Comparison of ENCODE assay signal across 8 cellular contexts in the genomic region with DNA sequence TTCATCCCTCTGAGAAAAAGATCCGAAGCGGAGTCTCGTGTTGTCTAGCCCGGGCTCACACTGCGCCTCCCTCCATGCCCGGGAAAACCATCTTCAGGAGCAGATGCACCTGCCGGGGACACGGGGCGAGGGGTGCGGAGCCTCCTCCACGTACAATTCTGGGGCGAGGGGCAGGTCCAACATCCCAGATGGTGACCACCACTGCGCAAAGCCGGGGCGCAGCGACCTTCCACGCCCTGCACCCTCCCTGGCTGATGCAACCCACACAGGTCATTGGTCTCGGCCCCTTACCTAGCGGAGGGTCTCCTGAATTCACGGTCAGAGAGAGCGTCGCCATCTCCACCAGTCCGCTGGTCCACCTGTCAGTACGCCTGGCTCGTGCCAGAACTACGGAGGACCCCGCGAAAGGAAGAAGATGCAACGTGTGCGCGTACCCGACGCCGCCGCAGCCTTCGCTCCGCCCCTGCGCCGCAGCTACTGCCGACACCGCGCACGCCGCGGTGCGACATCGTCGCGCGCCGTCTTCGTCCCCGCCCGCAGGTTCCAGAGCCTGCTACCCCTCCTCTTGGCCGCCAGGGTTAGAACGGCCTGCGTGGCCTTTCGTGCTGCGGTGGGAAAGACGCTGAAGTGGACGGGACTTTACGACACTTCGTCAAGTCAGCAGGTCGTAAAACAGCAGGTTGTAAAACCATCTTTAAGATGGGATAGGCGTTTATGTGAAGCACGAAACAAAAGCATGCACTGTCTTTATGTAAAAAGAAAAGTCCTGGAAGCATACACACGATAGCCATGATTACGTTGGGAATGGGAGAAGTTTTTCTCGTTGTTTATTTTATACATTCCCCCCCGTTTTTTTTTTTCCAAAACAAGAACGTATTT. TPM values are rescaled to one million over a fixed set of nuclear protein-coding genes. Genes with fewer than 3 reads are reported as not detected.
A peak's percentile ranks its signal among the peaks of the same experiment; 100 is the strongest.
DNase-seq lines count a peak whose midpoint lies in the region; ATAC-seq and TF ChIP-seq lines count a peak whose summit lies in the region.

TSS of gene EPRS1 (minus strand) at position 454 of the 879 bp plus-strand sequence. CDS start at position 337, 117 bp downstream.

- no peaks in the 10 kb centered on the region for H3K27me3 ChIP-seq in GM23248 (replicated peaks; ENCODE audit: insufficient read depth)

- H3K9me3 ChIP-seq in GM23248 (ENCODE audit: low read depth): no peaks in the 10 kb centered on the region

- H3K79me2 ChIP-seq in GM23248 (ENCODE audit: insufficient read depth): peaks cover 61% of the 10 kb centered on the region

- H3K4me3 Mint-ChIP-seq in activated T-helper 2 cell treated with anti-CD3 and anti-CD28 coated beads, Interferon-gamma antibody, Interleukin-2, Interleukin-4, amounts not matched to agents 10 μg/mL and 5 μg/mL and 100 μg/mL, durations not matched to agents 14 hours and 24 hours and 36 hours (ENCODE audit: low read depth): peak within 1 kb of the TSS; percentile 92
- peak within 1 kb of the TSS; percentile 97 for H3K4me3 Mint-ChIP-seq in natural killer cell treated with Interleukin-12 subunit alpha and Interleukin-12 subunit beta and Interleukin-15 and Interleukin-18, amount 100 ng/mL, for 72 hours
- peak within 1 kb of the TSS; percentile 99 for H3K4me3 Mint-ChIP-seq in stimulated activated naive CD8-positive, alpha-beta T cell treated with anti-CD3 and anti-CD28 coated beads, Interleukin-15, Interleukin-2, amounts not matched to agents 100 ng/mL and 50 ng/mL, for 24 hours

- peak; percentile 98 for DNase-seq in Daoy (ENCODE audit: low read depth)
- DNase-seq in GM23248: peak; percentile 99
- peak; percentile 97 for DNase-seq in LHCN-M2 (ENCODE audit: low read depth)
- peak; percentile 97 for DNase-seq in RWPE1 (ENCODE audit: low spot score)
- peak; percentile 95 for DNase-seq in activated T-helper 2 cell treated with anti-CD3 and anti-CD28 coated beads, Interferon-gamma antibody, Interleukin-2, Interleukin-4, amounts not matched to agents 10 μg/mL and 5 μg/mL and 100 μg/mL, durations not matched to agents 14 hours and 24 hours and 36 hours (ENCODE audit: low spot score)
- DNase-seq in fibroblast of peridontal ligament (ENCODE audit: extremely low read depth): peak; percentile 97
- DNase-seq in natural killer cell treated with Interleukin-12 subunit alpha and Interleukin-12 subunit beta and Interleukin-15 and Interleukin-18, amount 100 ng/mL, for 72 hours (ENCODE audit: low spot score): peak; percentile 97

- CTCF ChIA-PET in RWPE1 (lab: Yijun Ruan, JAX): interaction anchor here (0.9 kb wide), 1 partner anchor 59 kb away, joined by 7 read pairs; no protein-coding TSS in a partner anchor

- peaks cover 16% of the 10 kb centered on the region for H3K36me3 Mint-ChIP-seq in activated T-helper 2 cell treated with anti-CD3 and anti-CD28 coated beads, Interferon-gamma antibody, Interleukin-2, Interleukin-4, amounts not matched to agents 10 μg/mL and 5 μg/mL and 100 μg/mL, durations not matched to agents 14 hours and 24 hours and 36 hours (ENCODE audit: low read depth)
- H3K36me3 Mint-ChIP-seq in natural killer cell treated with Interleukin-12 subunit alpha and Interleukin-12 subunit beta and Interleukin-15 and Interleukin-18, amount 100 ng/mL, for 72 hours: peaks cover 5% of the 10 kb centered on the region
- H3K36me3 Mint-ChIP-seq in stimulated activated naive CD8-positive, alpha-beta T cell treated with anti-CD3 and anti-CD28 coated beads, Interleukin-15, Interleukin-2, amounts not matched to agents 100 ng/mL and 50 ng/mL, for 24 hours (ENCODE audit: low read depth): peaks cover 14% of the 10 kb centered on the region

- 0 to 2% methylated on average over 71 of the region's 71 CpGs for WGBS in GM23248 (ENCODE audit: low coverage in 1 of 2, low lambda C conversion rate in 2 of 2, missing lambda C conversion rate in 2 of 2), 2 experiments

- intact Hi-C loops in activated T-helper 2 cell treated with anti-CD3 and anti-CD28 coated beads, Interferon-gamma antibody, Interleukin-2, Interleukin-4, amounts not matched to agents 10 μg/mL and 5 μg/mL and 100 μg/mL, durations not matched to agents 14 hours and 24 hours and 36 hours (cut with micrococcal nuclease): loop anchor here (1.0 kb wide), 3 partner anchors 43 to 226 kb away; partner anchors contain the start of genes BPNT1, IARS2 and RAB3GAP2

- H3K4me3 ChIP-seq in GM23248: peak within 1 kb of the TSS; percentile 92

- peak within 1 kb of the TSS; percentile 96 for H3K27ac Mint-ChIP-seq in activated T-helper 2 cell treated with anti-CD3 and anti-CD28 coated beads, Interferon-gamma antibody, Interleukin-2, Interleukin-4, amounts not matched to agents 10 μg/mL and 5 μg/mL and 100 μg/mL, durations not matched to agents 14 hours and 24 hours and 36 hours
- H3K27ac Mint-ChIP-seq in natural killer cell treated with Interleukin-12 subunit alpha and Interleukin-12 subunit beta and Interleukin-15 and Interleukin-18, amount 100 ng/mL, for 72 hours: peak within 1 kb of the TSS; percentile 86 to 94
- peak within 1 kb of the TSS; percentile 98 for H3K27ac Mint-ChIP-seq in stimulated activated naive CD8-positive, alpha-beta T cell treated with anti-CD3 and anti-CD28 coated beads, Interleukin-15, Interleukin-2, amounts not matched to agents 100 ng/mL and 50 ng/mL, for 24 hours

- H3K36me3 ChIP-seq in GM23248 (ENCODE audit: low read depth): no peaks in the 10 kb centered on the region; the same call in 1 of the 2 replicates

- H3K27ac ChIP-seq in GM23248 (peak within 1 kb of the TSS; percentile 83), RWPE1 (peak within 1 kb of the TSS; percentile 92)

- no peaks in the 10 kb centered on the region for H3K9me3 Mint-ChIP-seq in activated T-helper 2 cell treated with anti-CD3 and anti-CD28 coated beads, Interferon-gamma antibody, Interleukin-2, Interleukin-4, amounts not matched to agents 10 μg/mL and 5 μg/mL and 100 μg/mL, durations not matched to agents 14 hours and 24 hours and 36 hours
- no peaks in the 10 kb centered on the region for H3K9me3 Mint-ChIP-seq in natural killer cell treated with Interleukin-12 subunit alpha and Interleukin-12 subunit beta and Interleukin-15 and Interleukin-18, amount 100 ng/mL, for 72 hours
- no peaks in the 10 kb centered on the region for H3K9me3 Mint-ChIP-seq in stimulated activated naive CD8-positive, alpha-beta T cell treated with anti-CD3 and anti-CD28 coated beads, Interleukin-15, Interleukin-2, amounts not matched to agents 100 ng/mL and 50 ng/mL, for 24 hours

- POLR2A ChIA-PET in RWPE1 (lab: Yijun Ruan, JAX; ENCODE audit: low non-redundant PET): interaction anchor here (0.6 kb wide), 2 partner anchors 42 to 182 kb away, joined by 3 to 6 read pairs; no protein-coding TSS in a partner anchor

- no peaks in the 10 kb centered on the region for H3F3A ChIP-seq in GM23248 (ENCODE audit: insufficient read depth)

- in situ Hi-C loops in GM23248 (cut with MboI): no loop called here

- H3K9ac ChIP-seq in GM23248: peak within 1 kb of the TSS; percentile 93

- H2AFZ ChIP-seq in GM23248: peak within 1 kb of the TSS; percentile 97

- TF ChIP-seq CTCF in RWPE1 (conservative IDR thresholded peaks at IDR 0.05; ENCODE audit: low read depth): peak; percentile 65

- no peaks in the 10 kb centered on the region for H3K9me2 ChIP-seq in GM23248 (ENCODE audit: insufficient read depth)

- peak within 1 kb of the TSS; percentile 96 for H3K4me2 ChIP-seq in GM23248 (ENCODE audit: unreplicated experiment)

- H3K4me1 Mint-ChIP-seq in activated T-helper 2 cell treated with anti-CD3 and anti-CD28 coated beads, Interferon-gamma antibody, Interleukin-2, Interleukin-4, amounts not matched to agents 10 μg/mL and 5 μg/mL and 100 μg/mL, durations not matched to agents 14 hours and 24 hours and 36 hours (ENCODE audit: low read depth): peaks cover 22% of the 10 kb centered on the region
- H3K4me1 Mint-ChIP-seq in natural killer cell treated with Interleukin-12 subunit alpha and Interleukin-12 subunit beta and Interleukin-15 and Interleukin-18, amount 100 ng/mL, for 72 hours (ENCODE audit: low read depth in 2 of 2): peaks cover 17 to 26% of the 10 kb centered on the region in 2 donors
- H3K4me1 Mint-ChIP-seq in stimulated activated naive CD8-positive, alpha-beta T cell treated with anti-CD3 and anti-CD28 coated beads, Interleukin-15, Interleukin-2, amounts not matched to agents 100 ng/mL and 50 ng/mL, for 24 hours (ENCODE audit: low read depth): peaks cover 44% of the 10 kb centered on the region

- peak; percentile 100 for ATAC-seq in natural killer cell treated with Interleukin-12 subunit alpha and Interleukin-12 subunit beta and Interleukin-15 and Interleukin-18, amount 100 ng/mL, for 72 hours

- H3K4me1 ChIP-seq in GM23248 (ENCODE audit: insufficient read depth): peaks cover 14% of the 10 kb centered on the region

- no peaks in the 10 kb centered on the region for H3K27me3 Mint-ChIP-seq in activated T-helper 2 cell treated with anti-CD3 and anti-CD28 coated beads, Interferon-gamma antibody, Interleukin-2, Interleukin-4, amounts not matched to agents 10 μg/mL and 5 μg/mL and 100 μg/mL, durations not matched to agents 14 hours and 24 hours and 36 hours (ENCODE audit: low read depth)
- H3K27me3 Mint-ChIP-seq in natural killer cell treated with Interleukin-12 subunit alpha and Interleukin-12 subunit beta and Interleukin-15 and Interleukin-18, amount 100 ng/mL, for 72 hours: no peaks in the 10 kb centered on the region
- no peaks in the 10 kb centered on the region for H3K27me3 Mint-ChIP-seq in stimulated activated naive CD8-positive, alpha-beta T cell treated with anti-CD3 and anti-CD28 coated beads, Interleukin-15, Interleukin-2, amounts not matched to agents 100 ng/mL and 50 ng/mL, for 24 hours

- peaks cover 6% of the 10 kb centered on the region for H4K20me1 ChIP-seq in GM23248 (ENCODE audit: insufficient read depth)

RNA-seq across cellular contexts. Expression of gene EPRS1, which starts in this region (rescaled TPM):
- 99.8 and 107 TPM in 2 replicates for total RNA-seq in Daoy (2014; rRNA removed; shearing (Covaris generic))
- 141 and 151 TPM in 2 replicates for total RNA-seq in GM23248 (2014; rRNA removed; shearing (Covaris generic))
- polyA plus RNA-seq in GM23248 (2016; fragmentation: Nextera tagmentation; extraction: Ambion mirVana): 167 and 169 TPM in 2 replicates
- total RNA-seq in LHCN-M2 (2014; rRNA removed): 64.3 and 73.5 TPM in 2 replicates
- 44.6 TPM for polyA plus RNA-seq in LHCN-M2 (2012)
- total RNA-seq in activated T-helper 2 cell treated with anti-CD3 and anti-CD28 coated beads, Interferon-gamma antibody, Interleukin-2, Interleukin-4, amounts not matched to agents 10 μg/mL and 5 μg/mL and 100 μg/mL, durations not matched to agents 14 hours and 24 hours and 36 hours: 163 and 176 TPM in 2 replicates
- 100 to 1,000 TPM; 134 to 136 TPM for total RNA-seq in natural killer cell treated with Interleukin-12 subunit alpha and Interleukin-12 subunit beta and Interleukin-15 and Interleukin-18, amount 100 ng/mL, for 72 hours

Comparison
In these comparisons a context has a peak if more than half of its experiments do, and no peak if none do; other contexts are left out.
1. Peak in every context shown above with its lines: DNase-seq, ATAC-seq, H3K4me3 ChIP-seq and H3K27ac ChIP-seq.